Comparison of ENCODE assay signal across 35 cellular contexts in genomic region chr7:12913002-12913401, GRCh38.
"Had no signal": no experiment of that assay in that cellular context is flagged by ENCODE, and none has a peak within 500 bp of the region (broad histone marks: within the 10 kb centered on the region; RNA-seq: fewer than 3 reads in every experiment).

No MANE protein-coding gene starts in this region.

- H3K9me3 ChIP-seq: MG63 had no signal

- H3K27me3 ChIP-seq: MG63 had no signal

- H3K4me3 ChIP-seq: MG63 had no signal

- DNase-seq: Karpas-422, Kasumi-1, MG63, MM.1S, MV-4-11, NCI-H1048, NCI-H1092, NCI-H1092 treated with DMSO at 0.1 percent for 48 hours, NCI-H1105, NCI-H1105 treated with DMSO at 0.1 percent for 48 hours, NCI-H1417, NCI-H1417 treated with DMSO at 0.1 percent for 48 hours, NCI-H1436, NCI-H1436 treated with DMSO at 0.1 percent for 48 hours, NCI-H146, NCI-H1694, NCI-H1694 treated with DMSO at 0.1 percent for 48 hours, NCI-H187, NCI-H187 treated with DMSO at 0.1 percent for 48 hours, NCI-H1930, NCI-H2029, NCI-H2029 treated with DMSO at 0.1 percent for 48 hours, NCI-H2081, NCI-H2081 treated with DMSO at 0.1 percent for 48 hours, NCI-H2107, NCI-H2171, NCI-H2171 treated with DMSO at 0.1 percent for 48 hours, NCI-H2227 treated with DMSO at 0.1 percent for 48 hours, NCI-H226, NCI-H345, NCI-H446, NCI-H446 treated with DMSO at 0.1 percent for 48 hours, NCI-H510A, NCI-H510A treated with DMSO at 0.1 percent for 48 hours, NCI-H524 had no signal

- H3K36me3 ChIP-seq: MG63 had no signal
